In genomic region chr11:12706531-12707499, GRCh38 we compare ENCODE assay signal across 11 cellular contexts. TPM values are rescaled to one million over a fixed set of nuclear protein-coding genes. Genes with fewer than 3 reads are reported as not detected.
DNase-seq lines count a peak whose midpoint lies in the region; TF ChIP-seq lines count a peak whose summit lies in the region.
"Had no signal": no experiment of that assay in that cellular context is flagged by ENCODE, and none has a peak within 500 bp of the region (broad histone marks: within the 10 kb centered on the region; RNA-seq: fewer than 3 reads in every experiment).

No MANE protein-coding gene starts in this region.

- no peak overlapping the region for H2BK5ac ChIP-seq in trophoblast cell (ENCODE audit: low read depth, low read length, poor library complexity)

- H2BK120ac ChIP-seq in trophoblast cell (ENCODE audit: insufficient read depth, low read length, poor library complexity) = no peak overlapping the region

- H2AFZ ChIP-seq in trophoblast cell (ENCODE audit: insufficient read depth, low read length, poor library complexity) = no peak overlapping the region

- H4K8ac ChIP-seq in trophoblast cell (ENCODE audit: low read depth, low read length) = no peak overlapping the region

- POLR2A ChIA-PET in HEK293 (lab: Yijun Ruan, JAX) = interaction anchor here (0.7 kb wide), 1 partner anchor 161 kb away, joined by 8 read pairs; no protein-coding TSS in a partner anchor

- H2AK5ac ChIP-seq in trophoblast cell (ENCODE audit: low read length) = no peak overlapping the region

- no peak overlapping the region for H2BK12ac ChIP-seq in trophoblast cell (ENCODE audit: low read length)

- H3K27me3 ChIP-seq in trophoblast cell (ENCODE audit: insufficient read depth, low read length) (no peaks in the 10 kb centered on the region), sigmoid colon (no peaks in the 10 kb centered on the region), esophagus squamous epithelium (no peaks in the 10 kb centered on the region)

- H3K36me3 ChIP-seq in HEK293 (ENCODE audit: control insufficient read depth in 2 of 2, insufficient read depth in 1 of 2, low read length in 2 of 2) (no peaks in the 10 kb centered on the region), trophoblast cell (ENCODE audit: control insufficient read depth in 1 of 2, insufficient read depth in 2 of 2, low read length in 2 of 2) (peaks cover 2 to 16% of the 10 kb centered on the region in 2 experiments), sigmoid colon (no peaks in the 10 kb centered on the region), esophagus squamous epithelium (no peaks in the 10 kb centered on the region)

- TF ChIP-seq POLR2A in sigmoid colon (IDR thresholded peaks at IDR 0.05) = no peak
- TF ChIP-seq POLR2A in esophagus squamous epithelium (IDR thresholded peaks at IDR 0.05) = no peak

- H3K79me1 ChIP-seq in trophoblast cell (ENCODE audit: low read length) = peaks cover 5% of the 10 kb centered on the region

- peak overlapping the region; percentile 99 for H3K4ac ChIP-seq in trophoblast cell (ENCODE audit: low read depth, low read length)

- H3K23ac ChIP-seq in trophoblast cell (ENCODE audit: low read length) = peak overlapping the region; percentile 50

- H3K14ac ChIP-seq in trophoblast cell (ENCODE audit: low read length) = no peak overlapping the region

- H3K27ac ChIP-seq in HEK293 (ENCODE audit: extremely low read depth, low read depth, low read length) (no peak overlapping the region), trophoblast cell (ENCODE audit: low read depth, low read length) (no peak overlapping the region), sigmoid colon (peak overlapping the region in 2 of 4 donors; percentile 49 to 59), esophagus squamous epithelium (peak overlapping the region in 1 of 4 donors; percentile 21)
- H3K27ac ChIP-seq: epithelial cell of prostate had no signal

- TF ChIP-seq CTCF in HEK293 (tag by site-specific recombination; IDR thresholded peaks at IDR 0.05) (no peak), epithelial cell of esophagus (IDR thresholded peaks at IDR 0.05; ENCODE audit: insufficient read depth, low read depth, low read length, missing control alignments) (no peak), sigmoid colon (IDR thresholded peaks at IDR 0.05) (no peak), esophagus squamous epithelium (IDR thresholded peaks at IDR 0.05) (no peak)

- H3K9ac ChIP-seq in trophoblast cell (ENCODE audit: low read length) = no peak overlapping the region

- CTCF ChIA-PET in HEK293 (lab: Yijun Ruan, JAX) = no interaction called here

- H3K79me2 ChIP-seq in trophoblast cell (ENCODE audit: control insufficient read depth, insufficient read depth, low read length, poor library complexity) = peaks cover 30% of the 10 kb centered on the region

- H3K9me3 ChIP-seq in HEK293 (ENCODE audit: control insufficient read depth, insufficient read depth, low read depth, low read length) = no peaks in the 10 kb centered on the region
- no peaks in the 10 kb centered on the region for H3K9me3 ChIP-seq in trophoblast cell (ENCODE audit: insufficient read depth, low read depth, low read length)
- H3K9me3 ChIP-seq in sigmoid colon = no peaks in the 10 kb centered on the region
- no peaks in the 10 kb centered on the region for H3K9me3 ChIP-seq in esophagus squamous epithelium

- WGBS in trophoblast cell (ENCODE audit: extremely low coverage, insufficient coverage, insufficient read length) = no CpG with 5 or more reads among the region's 9 CpGs
- 55 to 67% methylated on average over 9 of the region's 9 CpGs for WGBS in sigmoid colon, 2 donors
- WGBS in esophagus squamous epithelium, 2 donors = 52 to 74% methylated on average over 8 to 9 of the region's 9 CpGs

- intact Hi-C loops in sigmoid colon (cut with DNase I) = no loop called here
- intact Hi-C loops in esophagus squamous epithelium (cut with DNase I) = no loop called here

- no peak overlapping the region for H4K12ac ChIP-seq in trophoblast cell (ENCODE audit: low read depth, low read length)

- TF ChIP-seq EP300 in sigmoid colon (IDR thresholded peaks at IDR 0.05) = no peak

- no peak overlapping the region for H3K18ac ChIP-seq in trophoblast cell (ENCODE audit: low read length)

- H3K4me3 ChIP-seq in HEK293 (ENCODE audit: low read depth, low read length) (no peak overlapping the region), epithelial cell of esophagus (ENCODE audit: low read length) (no peak overlapping the region), trophoblast cell (ENCODE audit: low read depth, low read length) (no peak overlapping the region), sigmoid colon (no peak overlapping the region), esophagus squamous epithelium (no peak overlapping the region)

- H3K4me2 ChIP-seq in trophoblast cell (ENCODE audit: low read length) = no peak overlapping the region

- DNase-seq in NCI-H2196 treated with DMSO at 0.1 percent for 48 hours (lab: John Stamatoyannopoulos, UW; ENCODE audit: unreplicated experiment) = peak; percentile 38
- DNase-seq in epithelial cell of esophagus (ENCODE audit: low read depth) = peak; percentile 59
- DNase-seq in trophoblast cell = no peak
- DNase-seq in sigmoid colon = no peak
- no peak for DNase-seq in NK-92 (lab: John Stamatoyannopoulos, UW; ENCODE audit: unreplicated experiment)
- no peak for DNase-seq in NOMO-1 treated with dmso at 0.1 percent for 144 hours (lab: John Stamatoyannopoulos, UW; ENCODE audit: unreplicated experiment)
- DNase-seq in esophagus squamous epithelium (lab: John Stamatoyannopoulos, UW) = no peak
- DNase-seq: MV-4-11; stimulated activated CD4-positive, alpha-beta T cell treated with anti-CD3 and anti-CD28 coated beads, Interleukin-4, amount 100 ng/mL, for 1 hour had no signal

- peaks cover 14% of the 10 kb centered on the region for H3K4me1 ChIP-seq in HEK293 (ENCODE audit: control insufficient read depth, insufficient read depth, low read length)
- peaks cover 21 to 35% of the 10 kb centered on the region in 2 experiments for H3K4me1 ChIP-seq in trophoblast cell (ENCODE audit: control insufficient read depth in 1 of 2, insufficient read depth in 2 of 2, low read length in 2 of 2)
- H3K4me1 ChIP-seq in sigmoid colon = peaks cover 5 to 62% (median 55%) of the 10 kb centered on the region in 4 donors
- peaks cover 0 to 51% (median 11%) of the 10 kb centered on the region in 3 donors for H3K4me1 ChIP-seq in esophagus squamous epithelium

- no peak overlapping the region for H4K91ac ChIP-seq in trophoblast cell (ENCODE audit: low read depth, low read length)

TF ChIP-seq in HEK293, 187 proteins besides CTCF, POLR2A, EP300 and RAD21 (continues in another document):
- TF ChIP-seq ZBTB49 (tag by site-specific recombination; IDR thresholded peaks at IDR 0.05; ENCODE audit: low read depth) = no peak
- no peak for TF ChIP-seq ZBTB8A (tag by site-specific recombination; IDR thresholded peaks at IDR 0.05)
- TF ChIP-seq ZBTB11 (tag by site-specific recombination; conservative IDR thresholded peaks at IDR 0.05; ENCODE audit: low read depth) = no peak
- TF ChIP-seq GFI1B (tag by site-specific recombination; IDR thresholded peaks at IDR 0.05) = no peak
- peak; percentile 46; the same call in 1 of the 2 replicates for TF ChIP-seq ZNF366 (tag by site-specific recombination; conservative IDR thresholded peaks at IDR 0.05)
- peak; percentile 54; the same call in 1 of the 2 replicates for TF ChIP-seq FEZF1 (tag by site-specific recombination; IDR thresholded peaks at IDR 0.05)
- 0 out of 2 replicates have a peak, but pooled peaks have one; percentile 32 for TF ChIP-seq ZNF629 (tag by site-specific recombination; IDR thresholded peaks at IDR 0.05)

RNA-seq across cellular contexts. Expression of gene TEAD1, which starts 32.6 kb away (rescaled TPM):
- polyA plus RNA-seq in trophoblast cell (2013) = 102 and 105 TPM in 2 replicates
- total RNA-seq in sigmoid colon = 100 to 1,000 TPM; 155 to 200 (median 186) TPM
- 10 to 100 TPM in 1 of 3 donors, 1 to 10 TPM in 2; 3.2 to 14.0 (median 4.2) TPM for polyA plus RNA-seq in sigmoid colon
- 10 to 100 TPM; 33.3 to 75.2 (median 49.8) TPM for total RNA-seq in esophagus squamous epithelium

Comparison
In these comparisons a context has a peak if more than half of its experiments do, and no peak if none do; other contexts are left out.
1. DNase-seq: peak in NCI-H2196 treated with DMSO at 0.1 percent for 48 hours (single experiment) and epithelial cell of esophagus (single experiment); none in trophoblast cell (0 of 2), sigmoid colon (single experiment), NK-92 (single experiment), NOMO-1 treated with dmso at 0.1 percent for 144 hours (single experiment) and esophagus squamous epithelium (single experiment).